ENCODE assay signal across 21 cellular contexts in genomic region chr10:114181971-114182370, GRCh38. TPM values are rescaled to one million over a fixed set of nuclear protein-coding genes. Genes with fewer than 3 reads are reported as not detected.
DNase-seq lines count a peak whose midpoint lies in the region; ATAC-seq, FAIRE-seq and TF ChIP-seq lines count a peak whose summit lies in the region.
"Had no signal": no experiment of that assay in that cellular context is flagged by ENCODE, and none has a peak within 500 bp of the region (broad histone marks: within the 10 kb centered on the region; RNA-seq: fewer than 3 reads in every experiment).

No MANE protein-coding gene starts in this region.

- CTCF ChIA-PET in endothelial cell of umbilical vein (lab: Charles Lee) = no interaction called here

- WGBS in thyroid gland, 2 donors = 36 to 55% methylated on average over 5 of the region's 5 CpGs

- dilution Hi-C loops in endothelial cell of umbilical vein (cut with MboI; ENCODE audit: extremely low pct_ligation_motif_present, low sequenced_read_pairs) = no loop called here

- no TSS peak for BruUV-seq in endothelial cell of umbilical vein (replicated peaks; lab: Mats Ljungman, UMichigan)

- H3K4me2 ChIP-seq in endothelial cell of umbilical vein (ENCODE audit: insufficient read depth, low read length) = no peak overlapping the region

- H3K4me1 ChIP-seq in endothelial cell of umbilical vein (ENCODE audit: control insufficient read depth, extremely low read depth, insufficient read depth, low read length) (no peaks in the 10 kb centered on the region), thyroid gland (no peaks in the 10 kb centered on the region)

- no peak overlapping the region for H3K9ac ChIP-seq in endothelial cell of umbilical vein (replicated peaks; ENCODE audit: extremely low read depth, insufficient read depth, low read length)

- H3K36me3 ChIP-seq in endothelial cell of umbilical vein (ENCODE audit: control insufficient read depth in 2 of 2, extremely low read depth in 1 of 2, insufficient read depth in 2 of 2, low read length in 2 of 2) (no peaks in the 10 kb centered on the region), thyroid gland (no peaks in the 10 kb centered on the region)

- no peak for TF ChIP-seq POLR2A in endothelial cell of umbilical vein (IDR thresholded peaks at IDR 0.05; ENCODE audit: low read depth, low read length)
- TF ChIP-seq POLR2A in thyroid gland (IDR thresholded peaks at IDR 0.05) = no peak

- H3K27ac ChIP-seq in endothelial cell of umbilical vein (ENCODE audit: insufficient read depth, low read depth, low read length) = no peak overlapping the region
- no peak overlapping the region for H3K27ac ChIP-seq in thyroid gland

- intact Hi-C loops in endothelial cell of umbilical vein (cut with micrococcal nuclease) = no loop called here
- intact Hi-C loops in thyroid gland (cut with DNase I) = no loop called here

- POLR2A ChIA-PET in endothelial cell of umbilical vein (lab: Charles Lee) = no interaction called here

- TF ChIP-seq CTCF in endothelial cell of umbilical vein (IDR thresholded peaks at IDR 0.05; ENCODE audit: extremely low read depth in 1 of 2, insufficient read depth in 1 of 2, low read depth in 1 of 2, low read length in 2 of 2) (no peak), thyroid gland (IDR thresholded peaks at IDR 0.05) (no peak)

- DNase-seq in LHCN-M2 (ENCODE audit: low read depth) (peak; percentile 90), endothelial cell of umbilical vein (ENCODE audit: low read depth, low spot score) (peak; percentile 13), lung microvascular endothelial cell (ENCODE audit: low read depth in 2 of 2) (peak; percentile 4 to 74), thyroid gland (peak; percentile 14 to 40), NCI-H82 treated with DMSO at 0.1 percent for 48 hours (lab: John Stamatoyannopoulos, UW; ENCODE audit: unreplicated experiment) (no peak)
- no peak for DNase-seq in activated CD4-positive, alpha-beta T cell treated with anti-CD3 and anti-CD28 coated beads for 1 hour
- DNase-seq: activated CD4-positive, alpha-beta T cell treated with anti-CD3 and anti-CD28 coated beads, Interleukin-2, amount 10 ng/mL, durations not matched to agents 7 days and 5 days; activated gamma-delta T cell; caudate nucleus; HCEC 1CT; KG1; mesenchymal stem cell; NCI-H1048; NCI-H2081 treated with DMSO at 0.1 percent for 48 hours; NCI-H510A; SW 1271 had no signal

- no peaks in the 10 kb centered on the region for H3K9me1 ChIP-seq in endothelial cell of umbilical vein (replicated peaks; ENCODE audit: control insufficient read depth, extremely low read depth, insufficient read depth, low read length)

- no peak for ATAC-seq in HG03139 (IDR thresholded peaks at IDR 0.05; ENCODE audit: unreplicated experiment)
- ATAC-seq: esophagus mucosa; natural killer cell treated with Interleukin-12 subunit alpha and Interleukin-12 subunit beta and Interleukin-15 and Interleukin-18, amount 100 ng/mL, for 72 hours had no signal

- no peak overlapping the region for H2AFZ ChIP-seq in endothelial cell of umbilical vein (ENCODE audit: low read depth, low read length)

- no peaks in the 10 kb centered on the region for H4K20me1 ChIP-seq in endothelial cell of umbilical vein (replicated peaks; ENCODE audit: control insufficient read depth, extremely low read depth, insufficient read depth, low read length)

- H3K4me3 ChIP-seq in endothelial cell of umbilical vein (replicated peaks in 1 of 3; ENCODE audit: insufficient read depth in 1 of 3, low read depth in 1 of 3, low read length in 3 of 3) = no peak overlapping the region
- no peak overlapping the region for H3K4me3 ChIP-seq in thyroid gland (replicated peaks in 1 of 3)

- no peaks in the 10 kb centered on the region for H3K9me3 ChIP-seq in endothelial cell of umbilical vein (replicated peaks; ENCODE audit: control insufficient read depth, insufficient read depth, low read length)
- no peaks in the 10 kb centered on the region for H3K9me3 ChIP-seq in thyroid gland

- H3K27me3 ChIP-seq in endothelial cell of umbilical vein (ENCODE audit: control insufficient read depth in 2 of 2, insufficient read depth in 2 of 2, low read length in 2 of 2) = peaks cover 0 to 2% of the 10 kb centered on the region in 2 experiments
- H3K27me3 ChIP-seq in thyroid gland = no peaks in the 10 kb centered on the region

- no peak for FAIRE-seq in endothelial cell of umbilical vein (lab: Jason Lieb, UNC)

- no peaks in the 10 kb centered on the region for H3K79me2 ChIP-seq in endothelial cell of umbilical vein (ENCODE audit: control insufficient read depth, insufficient read depth, low read length)

TF ChIP-seq in endothelial cell of umbilical vein, 7 proteins besides CTCF, POLR2A, EP300 and RAD21:
- no peak for TF ChIP-seq MAX (IDR thresholded peaks at IDR 0.05; ENCODE audit: insufficient read depth, insufficient read length)
- TF ChIP-seq MYC (IDR thresholded peaks at IDR 0.05; ENCODE audit: low read depth, low read length) = no peak
- TF ChIP-seq FOS (IDR thresholded peaks at IDR 0.05; ENCODE audit: borderline replicate concordance, insufficient read depth, low read length) = no peak
- no peak for TF ChIP-seq JUN (IDR thresholded peaks at IDR 0.05; ENCODE audit: borderline replicate concordance, insufficient read depth, insufficient read length, low read depth)
- no peak for TF ChIP-seq EZH2 (IDR thresholded peaks at IDR 0.05; ENCODE audit: borderline replicate concordance, low read depth, low read length, severe bottlenecking)
- TF ChIP-seq GATA2 (IDR thresholded peaks at IDR 0.05; ENCODE audit: insufficient read depth, insufficient read length, low read depth, low read length) = no peak
- no peak for TF ChIP-seq POLR2AphosphoS5 (IDR thresholded peaks at IDR 0.05; ENCODE audit: insufficient read depth, low read depth, low read length)

RNA-seq across cellular contexts. Expression of gene TDRD1, which starts 2.8 kb away (rescaled TPM):
- total RNA-seq in LHCN-M2 (2014; rRNA removed) = 0.06 TPM in 1 of 2 replicates, not detected in the other
- not detected for polyA plus RNA-seq in LHCN-M2 (2012)
- total RNA-seq in endothelial cell of umbilical vein = not detected in 2 replicates
- not detected in 2 replicates for polyA plus RNA-seq in endothelial cell of umbilical vein
- polyA plus RNA-seq in endothelial cell of umbilical vein (2011; cell fraction: cytosol; rRNA removed) = not detected in 2 replicates
- not detected in 2 replicates for polyA plus RNA-seq in endothelial cell of umbilical vein (2011; cell fraction: nucleus; rRNA removed)
- polyA plus RNA-seq in endothelial cell of umbilical vein (2012) = not detected in 2 replicates
- not detected in 2 replicates for polyA minus RNA-seq in endothelial cell of umbilical vein
- not detected for polyA minus RNA-seq in endothelial cell of umbilical vein (2011; cell fraction: cytosol; rRNA and poly(A)+ RNA removed)
- not detected in 2 replicates for polyA minus RNA-seq in endothelial cell of umbilical vein (2011; cell fraction: nucleus; rRNA and poly(A)+ RNA removed)
- total RNA-seq in lung microvascular endothelial cell = not detected in 2 replicates
- under 1 TPM in 2 of 4 donors, not detected in 2; 0.22 to 0.67 TPM for total RNA-seq in thyroid gland
- total RNA-seq: esophagus mucosa, progenitor cell of endocrine pancreas had no signal

RNA-seq across cellular contexts. Expression of gene CCDC186, which starts 8.0 kb away (rescaled TPM):
- total RNA-seq in LHCN-M2 (2014; rRNA removed) (5.3 and 6.5 TPM in 2 replicates), endothelial cell of umbilical vein (13.4 and 13.9 TPM in 2 replicates), lung microvascular endothelial cell (9.4 and 13.7 TPM in 2 replicates), thyroid gland (10 to 100 TPM; 43.3 to 49.7 (median 46.6) TPM)
- 1.7 TPM for polyA plus RNA-seq in LHCN-M2 (2012)
- polyA plus RNA-seq in endothelial cell of umbilical vein = 1.3 and 1.8 TPM in 2 replicates
- polyA plus RNA-seq in endothelial cell of umbilical vein (2011; cell fraction: cytosol; rRNA removed) = 2.1 TPM in 2 replicates
- polyA plus RNA-seq in endothelial cell of umbilical vein (2011; cell fraction: nucleus; rRNA removed) = 8.1 and 11.2 TPM in 2 replicates
- 6.7 and 7.8 TPM in 2 replicates for polyA plus RNA-seq in endothelial cell of umbilical vein (2012)
- 3.7 and 8.8 TPM in 2 replicates for polyA minus RNA-seq in endothelial cell of umbilical vein
- polyA minus RNA-seq in endothelial cell of umbilical vein (2011; cell fraction: cytosol; rRNA and poly(A)+ RNA removed) = 3.0 TPM
- 17.1 and 23.5 TPM in 2 replicates for polyA minus RNA-seq in endothelial cell of umbilical vein (2011; cell fraction: nucleus; rRNA and poly(A)+ RNA removed)

RNA-seq across cellular contexts. Expression of gene VWA2, which starts 57.1 kb away (rescaled TPM):
- total RNA-seq in LHCN-M2 (2014; rRNA removed) (not detected in 2 replicates), endothelial cell of umbilical vein (not detected in 2 replicates), lung microvascular endothelial cell (not detected in 2 replicates), thyroid gland (under 1 TPM in 2 of 4 donors, not detected in 2; 0.13 to 0.22 TPM)
- 0.02 TPM for polyA plus RNA-seq in LHCN-M2 (2012)
- polyA plus RNA-seq in endothelial cell of umbilical vein = not detected in 2 replicates
- not detected in 2 replicates for polyA plus RNA-seq in endothelial cell of umbilical vein (2011; cell fraction: cytosol; rRNA removed)
- polyA plus RNA-seq in endothelial cell of umbilical vein (2011; cell fraction: nucleus; rRNA removed) = not detected in 2 replicates
- polyA plus RNA-seq in endothelial cell of umbilical vein (2012) = not detected in 2 replicates
- not detected in 2 replicates for polyA minus RNA-seq in endothelial cell of umbilical vein
- not detected for polyA minus RNA-seq in endothelial cell of umbilical vein (2011; cell fraction: cytosol; rRNA and poly(A)+ RNA removed)
- not detected in 2 replicates for polyA minus RNA-seq in endothelial cell of umbilical vein (2011; cell fraction: nucleus; rRNA and poly(A)+ RNA removed)
- total RNA-seq: activated CD4-positive, alpha-beta T cell treated with anti-CD3 and anti-CD28 coated beads, Interleukin-2, amount 10 ng/mL, durations not matched to agents 7 days and 5 days; Daoy; natural killer cell treated with Interleukin-12 subunit alpha and Interleukin-12 subunit beta and Interleukin-15 and Interleukin-18, amount 100 ng/mL, for 72 hours had no signal

Comparison
In these comparisons a context has a peak if more than half of its experiments do, and no peak if none do; other contexts are left out.
1. DNase-seq: peak in LHCN-M2 (single experiment), endothelial cell of umbilical vein (single experiment), lung microvascular endothelial cell (2 of 2) and thyroid gland (2 of 2); none in activated CD4-positive, alpha-beta T cell treated with anti-CD3 and anti-CD28 coated beads for 1 hour (single experiment) and NCI-H82 treated with DMSO at 0.1 percent for 48 hours (single experiment).